ENCODE assay signal across 17 cellular contexts in the genomic region with DNA sequence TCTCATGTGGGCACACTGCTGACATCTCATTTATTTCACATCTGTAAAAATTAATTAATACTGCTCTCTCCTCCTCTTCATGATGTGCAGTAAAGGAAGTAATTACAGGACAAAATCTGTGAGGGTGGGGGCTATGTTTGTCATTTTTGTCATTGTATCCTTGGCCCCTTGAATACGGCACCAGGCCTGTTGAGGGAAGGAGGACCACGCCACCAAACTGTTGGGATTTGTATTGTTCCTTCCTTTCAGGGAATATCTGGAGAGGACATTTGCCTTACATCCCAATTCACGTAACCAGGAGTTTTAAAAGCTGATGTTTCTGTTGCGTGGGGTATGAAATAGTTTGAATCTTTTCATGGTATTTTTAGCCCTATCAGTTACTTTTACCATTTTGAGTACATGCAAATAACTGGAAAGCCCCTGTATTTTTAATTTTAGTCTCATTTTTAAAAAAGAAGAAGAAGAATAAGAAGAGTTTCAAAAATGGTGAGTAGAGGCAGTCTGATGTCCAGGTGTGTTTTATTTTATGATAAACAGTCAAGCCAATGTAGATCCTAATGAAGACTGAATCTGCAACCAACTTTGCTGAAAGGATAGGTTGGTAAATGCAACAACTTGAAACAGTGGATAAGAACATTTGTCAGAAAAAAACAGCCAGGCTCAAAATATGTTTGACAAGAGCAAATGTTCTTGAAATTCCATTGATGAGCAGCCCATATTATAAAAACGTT. TPM values are rescaled to one million over a fixed set of nuclear protein-coding genes. Genes with fewer than 3 reads are reported as not detected.
DNase-seq lines count a peak whose midpoint lies in the region; ATAC-seq and TF ChIP-seq lines count a peak whose summit lies in the region.
"Had no signal": no experiment of that assay in that cellular context is flagged by ENCODE, and none has a peak within 500 bp of the region (broad histone marks: within the 10 kb centered on the region; RNA-seq: fewer than 3 reads in every experiment).

No MANE protein-coding gene starts in this region.

- H3K27me3 Mint-ChIP-seq in activated B cell treated with CpG ODN at 0.5 μM for 24 hours, result no peaks in the 10 kb centered on the region

- no peak for TF ChIP-seq CTCF in activated B cell treated with CpG ODN at 0.5 μM for 24 hours (IDR thresholded peaks at IDR 0.05)

- peaks cover 87% of the 10 kb centered on the region for H3K4me1 Mint-ChIP-seq in activated B cell treated with CpG ODN at 0.5 μM for 24 hours

- no peaks in the 10 kb centered on the region for H3K27me3 ChIP-seq in ACC112 (ENCODE audit: insufficient read depth, low read length)
- H3K27me3 ChIP-seq: SJSA1, upper lobe of left lung had no signal

- H3K36me3 ChIP-seq in ACC112 (ENCODE audit: insufficient read depth, low read length), result no peaks in the 10 kb centered on the region
- H3K36me3 ChIP-seq: SJSA1 had no signal

- no peaks in the 10 kb centered on the region for H3K9me3 Mint-ChIP-seq in activated B cell treated with CpG ODN at 0.5 μM for 24 hours
- H3K9me3 Mint-ChIP-seq: nephron had no signal

- peaks cover 83% of the 10 kb centered on the region for H3K36me3 Mint-ChIP-seq in activated B cell treated with CpG ODN at 0.5 μM for 24 hours (ENCODE audit: low read depth)

- no peaks in the 10 kb centered on the region for H3K79me2 ChIP-seq in ACC112 (ENCODE audit: control insufficient read depth, insufficient read depth, low read length, unreplicated experiment)

- peaks cover 9% of the 10 kb centered on the region for H3K4me1 ChIP-seq in ACC112 (ENCODE audit: control insufficient read depth, insufficient read depth, low read length, unreplicated experiment)

- H2AFZ ChIP-seq in ACC112 (ENCODE audit: low read length, unreplicated experiment), result peak overlapping the region; percentile 92

- H3K4me3 Mint-ChIP-seq in activated B cell treated with CpG ODN at 0.5 μM for 24 hours, result peak overlapping the region; percentile 68
- H3K4me3 Mint-ChIP-seq: nephron had no signal

- no peak overlapping the region for H3K4me3 ChIP-seq in ACC112 (ENCODE audit: low read depth, low read length)
- H3K4me3 ChIP-seq: SJSA1, skin epidermis, upper lobe of left lung had no signal

- DNase-seq in activated B cell treated with CpG ODN at 0.5 μM for 24 hours, result peak; percentile 19
- DNase-seq in SHP77 (lab: John Stamatoyannopoulos, UW), result no peak
- no peak for DNase-seq in NCI-H510A treated with DMSO at 0.1 percent for 48 hours (lab: John Stamatoyannopoulos, UW)
- DNase-seq in NCI-H82 treated with DMSO at 0.1 percent for 48 hours (lab: John Stamatoyannopoulos, UW; ENCODE audit: unreplicated experiment), result no peak
- DNase-seq: amygdala; Calu3; effector CD8-positive, alpha-beta T cell; NCI-H1436; NCI-H748 treated with DMSO at 0.1 percent for 48 hours; upper lobe of left lung had no signal

- H3K27ac ChIP-seq in ACC112 (ENCODE audit: low read depth, low read length), result no peak overlapping the region
- H3K27ac ChIP-seq: upper lobe of left lung had no signal

- intact Hi-C loops in activated B cell treated with CpG ODN at 0.5 μM for 24 hours (cut with micrococcal nuclease), result loop anchor here (1.0 to 5.0 kb wide), 6 partner anchors 12 to 68 kb away; a partner anchor contains a TSS

- ATAC-seq in GM19035 (IDR thresholded peaks at IDR 0.05; ENCODE audit: unreplicated experiment) (peak; percentile 49), HG02870 (IDR thresholded peaks at IDR 0.05; ENCODE audit: unreplicated experiment) (peak; percentile 37), activated B cell treated with CpG ODN at 0.5 μM for 24 hours (ENCODE audit: low read depth) (peak; percentile 35), HG02973 (IDR thresholded peaks at IDR 0.05; ENCODE audit: unreplicated experiment) (no peak)

- peak overlapping the region; percentile 98 for H3K27ac Mint-ChIP-seq in activated B cell treated with CpG ODN at 0.5 μM for 24 hours

- CTCF ChIA-PET in activated B cell treated with CpG ODN at 0.5 μM for 24 hours (lab: Charles Lee), result interaction anchor here (1.3 to 4.7 kb wide), 3 partner anchors 12 to 54 kb away, joined by 3 to 24 read pairs (median 3); a partner anchor contains a TSS

- POLR2A ChIA-PET in activated B cell treated with CpG ODN at 0.5 μM for 24 hours (lab: Charles Lee), result interaction anchor here (0.6 to 5.9 kb wide), 11 partner anchors 8 to 54 kb away, joined by 3 to 92 read pairs (median 4); a partner anchor contains a TSS

RNA-seq across cellular contexts. Expression of a gene that starts 54.3 kb away (rescaled TPM):
- total RNA-seq in activated B cell treated with CpG ODN at 0.5 μM for 24 hours, result 179 and 205 TPM in 2 replicates
